9 cellular contexts compared by ENCODE assay signal in genomic region chr15:78620839-78621421, GRCh38. TPM values are rescaled to one million over a fixed set of nuclear protein-coding genes. Genes with fewer than 3 reads are reported as not detected.
A peak's percentile ranks its signal among the peaks of the same experiment; 100 is the strongest.
DNase-seq lines count a peak whose midpoint lies in the region; ATAC-seq and TF ChIP-seq lines count a peak whose summit lies in the region.
"Had no signal": no experiment of that assay in that cellular context is flagged by ENCODE, and none has a peak within 500 bp of the region (broad histone marks: within the 10 kb centered on the region; RNA-seq: fewer than 3 reads in every experiment).

Gene CHRNA3 (minus strand): TSS chr15:78620996. CDS start chr15:78620794, 202 bp downstream.

- peak within 1 kb of the TSS in 1 of 2 donors; percentile 82 for H3K4me3 Mint-ChIP-seq in CD14-positive monocyte

- no peak for TF ChIP-seq CTCF in DND-41 (IDR thresholded peaks at IDR 0.05; ENCODE audit: borderline replicate concordance, extremely low read depth, low read length, poor library complexity, severe bottlenecking)
- no peak for TF ChIP-seq CTCF in parathyroid adenoma (IDR thresholded peaks at IDR 0.05)
- no peak for TF ChIP-seq CTCF in CD14-positive monocyte (IDR thresholded peaks at IDR 0.05)

- H3K36me3 ChIP-seq in DND-41 (ENCODE audit: insufficient read depth, low read length): no peaks in the 10 kb centered on the region
- no peaks in the 10 kb centered on the region for H3K36me3 ChIP-seq in parathyroid adenoma (ENCODE audit: control insufficient read depth, insufficient read depth, low read length)

- H3K4me2 ChIP-seq in DND-41 (ENCODE audit: insufficient read depth, low read length) (peak within 1 kb of the TSS; percentile 59), parathyroid adenoma (ENCODE audit: low read length) (peak within 1 kb of the TSS; percentile 47)

- no peaks in the 10 kb centered on the region for H4K20me1 ChIP-seq in DND-41 (ENCODE audit: insufficient read depth, low read length)

- peaks cover 29% of the 10 kb centered on the region for H3K4me1 ChIP-seq in DND-41 (ENCODE audit: insufficient read depth, low read length)
- no peaks in the 10 kb centered on the region for H3K4me1 ChIP-seq in parathyroid adenoma

- peaks cover 0 to 5% (median 2%) of the 10 kb centered on the region in 7 donors for H3K9me3 Mint-ChIP-seq in CD14-positive monocyte

- peaks cover 50 to 56% (median 54%) of the 10 kb centered on the region in 3 donors for H3K27me3 Mint-ChIP-seq in CD14-positive monocyte (ENCODE audit: low read depth in 3 of 3)

- no peak within 1 kb of the TSS; the same call in 1 of the 2 replicates for H2AFZ ChIP-seq in DND-41 (ENCODE audit: low read depth, low read length)
- H2AFZ ChIP-seq in parathyroid adenoma: no peak within 1 kb of the TSS

- ATAC-seq in DND-41 (ENCODE audit: insufficient read depth, low read depth) (peak; percentile 41), esophagus mucosa (peak; percentile 11)

- peaks cover 0 to 6% of the 10 kb centered on the region in 2 donors for H3K36me3 Mint-ChIP-seq in CD14-positive monocyte

- no peaks in the 10 kb centered on the region for H3K9me3 ChIP-seq in DND-41 (ENCODE audit: insufficient read depth, low read length, severe bottlenecking)
- no peaks in the 10 kb centered on the region for H3K9me3 ChIP-seq in parathyroid adenoma (ENCODE audit: control insufficient read depth, low read length)

- H3K9ac ChIP-seq in DND-41 (ENCODE audit: low read depth, low read length): peak within 1 kb of the TSS; percentile 35; the same call in 1 of the 2 replicates
- no peak within 1 kb of the TSS for H3K9ac ChIP-seq in parathyroid adenoma

- no peak within 1 kb of the TSS for H3K27ac Mint-ChIP-seq in CD14-positive monocyte

- H3K79me2 ChIP-seq in DND-41 (ENCODE audit: insufficient read depth, low read length): no peaks in the 10 kb centered on the region
- H3K79me2 ChIP-seq in parathyroid adenoma: no peaks in the 10 kb centered on the region

- peaks cover 12% of the 10 kb centered on the region for H3K4me1 Mint-ChIP-seq in CD14-positive monocyte

- intact Hi-C loops in CD14-positive monocyte (cut with micrococcal nuclease): no loop called here

- H3K27me3 ChIP-seq in DND-41 (ENCODE audit: insufficient read depth, low read length, poor library complexity) (peaks cover 31% of the 10 kb centered on the region), parathyroid adenoma (ENCODE audit: control insufficient read depth, insufficient read depth, low read length) (peaks cover 6% of the 10 kb centered on the region)

- peak within 1 kb of the TSS in 1 of 2 experiments; percentile 42; a peak in 2 of 4 replicates for H3K4me3 ChIP-seq in DND-41 (ENCODE audit: low read depth in 1 of 2, low read length in 2 of 2)
- H3K4me3 ChIP-seq in Jurkat, Clone E6-1 (ENCODE audit: low read length): peak within 1 kb of the TSS; percentile 64
- no peak within 1 kb of the TSS for H3K4me3 ChIP-seq in parathyroid adenoma (ENCODE audit: low read depth, low read length)

- DNase-seq in DND-41 (peak; percentile 34), H4 (ENCODE audit: low spot score) (no peak), HCEC 1CT (no peak), CD14-positive monocyte (ENCODE audit: low spot score) (no peak), NCI-H345 (lab: John Stamatoyannopoulos, UW) (no peak)
- DNase-seq in Jurkat, Clone E6-1 (ENCODE audit: low read depth, low spot score): no peak

- H3K27ac ChIP-seq in DND-41 (ENCODE audit: low read length) (no peak within 1 kb of the TSS), parathyroid adenoma (no peak within 1 kb of the TSS)

RNA-seq across cellular contexts. Expression of gene CHRNA3, which starts in this region (rescaled TPM):
- polyA plus RNA-seq in Jurkat, Clone E6-1 (2012; ENCODE audit: insufficient read depth, insufficient read length): 14.1 TPM
- 0.20 TPM for total RNA-seq in esophagus mucosa
- total RNA-seq in H4 (2014; rRNA removed; shearing (Covaris generic)): 0.04 TPM in 1 of 2 replicates, not detected in the other
- not detected for polyA plus RNA-seq in CD14-positive monocyte
- total RNA-seq: LHCN-M2 had no signal

Comparison
In these comparisons a context has a peak if more than half of its experiments do, and no peak if none do; other contexts are left out.
1. Peak in ATAC-seq in esophagus mucosa; RNA of the gene not detected or under 1 TPM.